ENCODE assay signal across 19 cellular contexts in genomic region chr1:92567211-92567868, GRCh38.
DNase-seq lines count a peak whose midpoint lies in the region; ATAC-seq, FAIRE-seq and TF ChIP-seq lines count a peak whose summit lies in the region.
"Had no signal": no experiment of that assay in that cellular context is flagged by ENCODE, and none has a peak within 500 bp of the region (broad histone marks: within the 10 kb centered on the region; RNA-seq: fewer than 3 reads in every experiment).

No MANE protein-coding gene starts in this region.

- no peaks in the 10 kb centered on the region for H3K4me1 Mint-ChIP-seq in neural progenitor cell
- H3K4me1 Mint-ChIP-seq: GM23338 had no signal

- no peak for ATAC-seq in K562
- ATAC-seq in body of pancreas = no peak
- ATAC-seq: GM23338 had no signal

- no TSS peak for BruUV-seq in K562 (replicated peaks; lab: Mats Ljungman, UMichigan)

- 88% methylated on average over 1 of the region's 1 CpG for WGBS in K562 (ENCODE audit: insufficient coverage, low coverage, missing lambda C conversion rate)
- WGBS in body of pancreas, 2 donors = 93 to 100% methylated on average over 1 of the region's 1 CpG

- peak; percentile 84 for DNase-seq in ELR (ENCODE audit: low read depth)
- DNase-seq in HT1080 (ENCODE audit: low read depth) = peak; percentile 8
- no peak for DNase-seq in K562 (ENCODE audit: extremely low read depth in 1 of 4, low spot score in 3 of 4)
- no peak for DNase-seq in frontal cortex (ENCODE audit: low spot score in 2 of 2)
- DNase-seq in neural progenitor cell (ENCODE audit: low spot score) = no peak
- DNase-seq in body of pancreas = no peak
- no peak for DNase-seq in tibial artery
- DNase-seq: activated CD4-positive, alpha-beta T cell treated with anti-CD3 and anti-CD28 coated beads, Interleukin-2, amount 50 U/mL, for 4 hours; activated T-cell treated with anti-CD3 and anti-CD28 coated beads, Interleukin-2, amount 50 U/mL, for 48 hours; Calu3; GDM1; head of caudate nucleus; stimulated activated CD4-positive, alpha-beta T cell treated with anti-CD3 and anti-CD28 coated beads, Interleukin-4, amount 100 ng/mL, for 24 hours had no signal

- H3K4me1 ChIP-seq in K562 (replicated peaks in 1 of 2; ENCODE audit: control insufficient read depth in 2 of 2, insufficient read depth in 2 of 2, low read length in 2 of 2) (no peaks in the 10 kb centered on the region), neural progenitor cell (no peaks in the 10 kb centered on the region), body of pancreas (no peaks in the 10 kb centered on the region), tibial artery (no peaks in the 10 kb centered on the region)
- H3K4me1 ChIP-seq: suprapubic skin had no signal

- no peaks in the 10 kb centered on the region for H3K9me3 ChIP-seq in K562 (replicated peaks; ENCODE audit: control insufficient read depth, insufficient read depth, low read depth, low read length)
- H3K9me3 ChIP-seq in neural progenitor cell (ENCODE audit: low read depth) = no peaks in the 10 kb centered on the region
- H3K9me3 ChIP-seq in body of pancreas = no peaks in the 10 kb centered on the region
- no peaks in the 10 kb centered on the region for H3K9me3 ChIP-seq in tibial artery
- H3K9me3 ChIP-seq: suprapubic skin had no signal

- TF ChIP-seq RAD21 in K562 (CRISPR knock-in tag; conservative IDR thresholded peaks at IDR 0.05 in 1 of 2, IDR thresholded peaks at IDR 0.05 in 1 of 2) = no peak

- CTCF ChIA-PET in K562 (lab: Yijun Ruan, JAX; ENCODE audit: low intra/inter-chr PET ratio) = no interaction called here

- no peaks in the 10 kb centered on the region for H3K9me3 Mint-ChIP-seq in neural progenitor cell
- H3K9me3 Mint-ChIP-seq: GM23338 had no signal

- intact Hi-C loops in K562 (cut with micrococcal nuclease) = no loop called here
- intact Hi-C loops in body of pancreas (cut with DNase I) = no loop called here
- intact Hi-C loops in tibial artery (cut with DNase I; ENCODE audit: low total_unique reads) = no loop called here

- no peaks in the 10 kb centered on the region for H3K27me3 Mint-ChIP-seq in neural progenitor cell (ENCODE audit: insufficient read depth, low read depth)

- H2AFZ ChIP-seq in K562 (ENCODE audit: low read depth, low read length) (no peak overlapping the region), neural progenitor cell (replicated peaks) (no peak overlapping the region)
- H2AFZ ChIP-seq: GM23338 had no signal

- in situ Hi-C loops in K562 (cut with MboI) = no loop called here

- no peaks in the 10 kb centered on the region for H4K20me1 ChIP-seq in K562 (replicated peaks; ENCODE audit: control insufficient read depth, insufficient read depth, low read length)
- H4K20me1 ChIP-seq in neural progenitor cell (ENCODE audit: low read depth) = no peaks in the 10 kb centered on the region

- H3K27ac ChIP-seq in K562 (ENCODE audit: extremely low read depth, low read depth, low read length) (no peak overlapping the region), neural progenitor cell (no peak overlapping the region), body of pancreas (no peak overlapping the region), tibial artery (no peak overlapping the region)
- H3K27ac ChIP-seq: suprapubic skin had no signal

- H3K4me2 ChIP-seq in K562 (ENCODE audit: insufficient read depth, low read length) (no peak overlapping the region), neural progenitor cell (no peak overlapping the region)
- H3K4me2 ChIP-seq: GM23338 had no signal

- H3K9me1 ChIP-seq in K562 (ENCODE audit: control insufficient read depth, insufficient read depth, low read length) = no peaks in the 10 kb centered on the region

- H3K27ac Mint-ChIP-seq in neural progenitor cell = no peak overlapping the region
- H3K27ac Mint-ChIP-seq: GM23338 had no signal

- H3K4me3 Mint-ChIP-seq in neural progenitor cell = no peak overlapping the region
- H3K4me3 Mint-ChIP-seq: GM23338 had no signal

- H3K79me2 ChIP-seq in K562 (ENCODE audit: control insufficient read depth, insufficient read depth, low read length) (no peaks in the 10 kb centered on the region), neural progenitor cell (ENCODE audit: low read depth) (no peaks in the 10 kb centered on the region)

- TF ChIP-seq EP300 in K562 (IDR thresholded peaks at IDR 0.05; ENCODE audit: low read length) = no peak

- H3K4me3 ChIP-seq in K562 = no peak overlapping the region
- no peak overlapping the region for H3K4me3 ChIP-seq in neural progenitor cell
- no peak overlapping the region for H3K4me3 ChIP-seq in body of pancreas
- no peak overlapping the region for H3K4me3 ChIP-seq in tibial artery
- H3K4me3 ChIP-seq: GM23338, lung, suprapubic skin had no signal

- H3K27me3 ChIP-seq in K562 (ENCODE audit: control insufficient read depth in 2 of 2, insufficient read depth in 2 of 2, low read length in 2 of 2) (no peaks in the 10 kb centered on the region), neural progenitor cell (no peaks in the 10 kb centered on the region), body of pancreas (no peaks in the 10 kb centered on the region), tibial artery (no peaks in the 10 kb centered on the region)
- H3K27me3 ChIP-seq: suprapubic skin had no signal

- H3K9ac ChIP-seq in K562 (ENCODE audit: insufficient read depth in 1 of 2, low read depth in 2 of 2, low read length in 2 of 2) (no peak overlapping the region), neural progenitor cell (no peak overlapping the region)

- TF ChIP-seq POLR2A in K562 (conservative IDR thresholded peaks at IDR 0.05) (no peak), body of pancreas (IDR thresholded peaks at IDR 0.05) (no peak)

- H3F3A ChIP-seq in neural progenitor cell (ENCODE audit: low read depth) = no peaks in the 10 kb centered on the region

- no peak for FAIRE-seq in K562 (lab: Jason Lieb, UNC)
- FAIRE-seq in frontal cortex (lab: Jason Lieb, UNC) = peak; percentile 10
- FAIRE-seq: colon, RCC 7860, TTC549 had no signal

- no peak for TF ChIP-seq CTCF in K562 (IDR thresholded peaks at IDR 0.05 in 2 of 3, conservative IDR thresholded peaks at IDR 0.05 in 1 of 3; ENCODE audit: insufficient read depth in 2 of 3, low read depth in 1 of 3, low read length in 3 of 3)
- TF ChIP-seq CTCF in neural progenitor cell (IDR thresholded peaks at IDR 0.05) = no peak
- TF ChIP-seq CTCF in body of pancreas (IDR thresholded peaks at IDR 0.05) = no peak
- TF ChIP-seq CTCF in tibial artery (IDR thresholded peaks at IDR 0.05) = no peak

- no peaks in the 10 kb centered on the region for H3K36me3 Mint-ChIP-seq in neural progenitor cell

- POLR2A ChIA-PET in K562 (lab: Yijun Ruan, JAX) = no interaction called here

- H3K36me3 ChIP-seq in K562 (ENCODE audit: control insufficient read depth, insufficient read depth, low read length) (no peaks in the 10 kb centered on the region), neural progenitor cell (no peaks in the 10 kb centered on the region), body of pancreas (replicated peaks in 1 of 2; ENCODE audit: insufficient read depth in 1 of 2, low read depth in 2 of 2) (no peaks in the 10 kb centered on the region), tibial artery (peaks cover 0 to 6% (median 0%) of the 10 kb centered on the region in 3 donors)
- H3K36me3 ChIP-seq: suprapubic skin had no signal

TF ChIP-seq in K562, 482 proteins besides CTCF, POLR2A, EP300 and RAD21:
- TF ChIP-seq PRDM10 (IDR thresholded peaks at IDR 0.05; ENCODE audit: partially characterized antibody) = peak; percentile 52
- no peak for TF ChIP-seq TCF7L2 (IDR thresholded peaks at IDR 0.05; ENCODE audit: low read depth, low read length)
- TF ChIP-seq RHOXF2B (CRISPR knock-in tag; conservative IDR thresholded peaks at IDR 0.05) = no peak
- no peak for TF ChIP-seq CEBPG (CRISPR knock-in tag; IDR thresholded peaks at IDR 0.05)
- peak in 1 of 2 experiments; percentile 33; a peak in 1 of 4 replicates for TF ChIP-seq CEBPG (tag; conservative IDR thresholded peaks at IDR 0.05 in 1 of 2, IDR thresholded peaks at IDR 0.05 in 1 of 2)
- no peak for TF ChIP-seq TFE3 (CRISPR knock-in tag; IDR thresholded peaks at IDR 0.05)

Comparison
In these comparisons a context has a peak if more than half of its experiments do, and no peak if none do; other contexts are left out.
1. DNase-seq: peak in ELR (single experiment) and HT1080 (single experiment); none in K562 (0 of 4), frontal cortex (0 of 2), neural progenitor cell (single experiment), body of pancreas (0 of 4) and tibial artery (0 of 2).